ENCODE assay signal across 8 cellular contexts in the genomic region with DNA sequence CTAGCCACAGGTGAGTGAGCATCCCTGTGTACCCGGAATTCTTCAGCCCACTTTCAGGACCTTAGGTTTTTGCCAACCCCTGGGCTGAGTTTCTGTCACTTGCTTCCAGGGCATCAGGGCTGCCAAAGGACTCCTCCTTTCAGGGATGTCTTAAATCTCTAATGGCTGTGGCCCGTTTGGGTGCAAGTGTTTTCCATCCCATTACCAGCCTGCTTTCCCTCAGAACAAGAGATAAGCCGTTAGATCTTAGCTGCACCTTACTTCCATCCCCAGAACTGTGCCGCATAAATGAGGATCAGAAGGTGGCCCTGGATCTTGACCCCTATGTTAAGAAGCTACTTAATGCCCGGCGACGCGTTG. TPM values are rescaled to one million over a fixed set of nuclear protein-coding genes. Genes with fewer than 3 reads are reported as not detected.
DNase-seq lines count a peak whose midpoint lies in the region; ATAC-seq and TF ChIP-seq lines count a peak whose summit lies in the region.

No MANE protein-coding gene starts in this region.

- H3K4me1 ChIP-seq in heart left ventricle: peaks cover 0 to 18% (median 12%) of the 10 kb centered on the region in 12 donors
- H3K4me1 ChIP-seq in mesenchymal stem cell (ENCODE audit: control insufficient read depth, insufficient read depth, low read depth, low read length): peaks cover 6% of the 10 kb centered on the region
- peaks cover 12% of the 10 kb centered on the region for H3K4me1 ChIP-seq in vagina

- H3K18ac ChIP-seq in mesenchymal stem cell (ENCODE audit: low read depth in 1 of 2, low read length in 2 of 2): no peak overlapping the region

- TF ChIP-seq POLR2A in heart left ventricle (IDR thresholded peaks at IDR 0.05) (no peak), vagina (IDR thresholded peaks at IDR 0.05) (no peak)

- no peak overlapping the region for H2AFZ ChIP-seq in mesenchymal stem cell (ENCODE audit: low read depth, low read length)

- peak overlapping the region; percentile 99 for H2BK5ac ChIP-seq in mesenchymal stem cell (ENCODE audit: low read depth, low read length, poor library complexity, severe bottlenecking)

- no peak overlapping the region for H4K8ac ChIP-seq in mesenchymal stem cell (ENCODE audit: low read length)

- peak overlapping the region; percentile 18 for H4K91ac ChIP-seq in mesenchymal stem cell (ENCODE audit: low read length)

- H3K4me2 ChIP-seq in mesenchymal stem cell (ENCODE audit: low read length, poor library complexity, severe bottlenecking): peak overlapping the region; percentile 57

- peaks cover 4% of the 10 kb centered on the region for H3K79me1 ChIP-seq in mesenchymal stem cell (replicated peaks; ENCODE audit: low read length, poor library complexity, severe bottlenecking)

- peaks cover 0 to 47% (median 40%) of the 10 kb centered on the region in 9 donors for H3K36me3 ChIP-seq in heart left ventricle
- H3K36me3 ChIP-seq in brain microvascular endothelial cell (replicated peaks): peaks cover 34% of the 10 kb centered on the region
- H3K36me3 ChIP-seq in mesenchymal stem cell (ENCODE audit: control insufficient read depth in 1 of 2, insufficient read depth in 2 of 2, low read depth in 1 of 2, low read length in 2 of 2): peaks cover 19 to 40% of the 10 kb centered on the region in 2 experiments
- peaks cover 0 to 36% of the 10 kb centered on the region in 2 donors for H3K36me3 ChIP-seq in vagina

- peak overlapping the region; percentile 88 to 99 (median 96) for H3K27ac ChIP-seq in heart left ventricle
- peak overlapping the region; percentile 92 for H3K27ac ChIP-seq in brain microvascular endothelial cell
- peak overlapping the region; percentile 42 for H3K27ac ChIP-seq in mesenchymal stem cell (ENCODE audit: low read length, poor library complexity, severe bottlenecking)
- H3K27ac ChIP-seq in vagina: peak overlapping the region; percentile 97

- no peaks in the 10 kb centered on the region for H3K27me3 ChIP-seq in heart left ventricle
- H3K27me3 ChIP-seq in brain microvascular endothelial cell (replicated peaks): no peaks in the 10 kb centered on the region
- no peaks in the 10 kb centered on the region for H3K27me3 ChIP-seq in mesenchymal stem cell (ENCODE audit: control insufficient read depth in 1 of 2, insufficient read depth in 1 of 2, low read length in 2 of 2)
- H3K27me3 ChIP-seq in vagina: no peaks in the 10 kb centered on the region

- intact Hi-C loops in heart left ventricle (cut with DNase I): loop anchor here in 1 of 10 donors (10.0 kb wide), 1 partner anchor 84 kb away; no protein-coding TSS in a partner anchor
- intact Hi-C loops in Right ventricle myocardium inferior (cut with DNase I): loop anchor here (5.0 to 10.0 kb wide), 2 partner anchors 87 to 144 kb away; no protein-coding TSS in a partner anchor
- intact Hi-C loops in vagina (cut with DNase I): no loop called here

- H3K14ac ChIP-seq in mesenchymal stem cell (ENCODE audit: low read length in 2 of 2): peak overlapping the region in 1 of 2 experiments; percentile 8

- in situ Hi-C loops in brain microvascular endothelial cell (cut with HindIII; ENCODE audit: low pct_ligation_motif_present, low sequenced_read_pairs): no loop called here

- WGBS in heart left ventricle, 4 donors: 31 to 35% (median 34%) methylated on average over 8 of the region's 8 CpGs
- WGBS in mesenchymal stem cell: 61% methylated on average over 8 of the region's 8 CpGs

- H2BK15ac ChIP-seq in mesenchymal stem cell (ENCODE audit: low read depth, poor library complexity, severe bottlenecking): no peak overlapping the region

- TF ChIP-seq CTCF in heart left ventricle (IDR thresholded peaks at IDR 0.05): no peak
- no peak for TF ChIP-seq CTCF in brain microvascular endothelial cell (IDR thresholded peaks at IDR 0.05; ENCODE audit: low read depth, low read length, missing control alignments)
- no peak for TF ChIP-seq CTCF in vagina (IDR thresholded peaks at IDR 0.05)

- no peak overlapping the region for H2BK12ac ChIP-seq in mesenchymal stem cell (ENCODE audit: low read length in 2 of 2)

- H3K4me3 ChIP-seq in heart left ventricle (peak overlapping the region; percentile 48 to 96 (median 82)), brain microvascular endothelial cell (ENCODE audit: low read depth, low read length) (peak overlapping the region; percentile 84), mesenchymal stem cell (ENCODE audit: insufficient read depth in 1 of 2, low read depth in 1 of 2, low read length in 2 of 2) (peak overlapping the region; percentile 94 to 98), vagina (peak overlapping the region; percentile 76 to 78)

- peak overlapping the region; percentile 95 for H3K9ac ChIP-seq in mesenchymal stem cell (ENCODE audit: low read length)

- no peak overlapping the region for H3K23ac ChIP-seq in mesenchymal stem cell (ENCODE audit: low read length in 2 of 2)

- peak in 2 of 4 donors; percentile 1 to 7 for ATAC-seq in heart left ventricle
- no peak for ATAC-seq in Right ventricle myocardium inferior
- no peak for ATAC-seq in GM18502 (IDR thresholded peaks at IDR 0.05; ENCODE audit: poor library complexity, unreplicated experiment)

- H3K9me3 ChIP-seq in heart left ventricle (no peaks in the 10 kb centered on the region), mesenchymal stem cell (ENCODE audit: control insufficient read depth, low read length) (no peaks in the 10 kb centered on the region), vagina (no peaks in the 10 kb centered on the region)

- no peak overlapping the region for H2BK120ac ChIP-seq in mesenchymal stem cell (ENCODE audit: low read depth, low read length)

- no peak overlapping the region for H2AK5ac ChIP-seq in mesenchymal stem cell (ENCODE audit: low read length, severe bottlenecking)

- DNase-seq in heart left ventricle (peak in 1 of 5 donors; percentile 22), Right ventricle myocardium inferior (ENCODE audit: missing footprints) (no peak), brain microvascular endothelial cell (no peak), mesenchymal stem cell (no peak), vagina (ENCODE audit: extremely low spot score in 2 of 2) (no peak), germinal center (ENCODE audit: low spot score) (no peak)
- no peak for DNase-seq in activated CD4-positive, alpha-beta T cell treated with anti-CD3 and anti-CD28 coated beads for 4 hours

- H3K4ac ChIP-seq in mesenchymal stem cell (ENCODE audit: low read depth in 1 of 2, low read length in 2 of 2): peak overlapping the region in 1 of 2 experiments; percentile 20

RNA-seq across cellular contexts. Expression of gene SNAPIN, which starts 0.7 kb away (rescaled TPM):
- total RNA-seq in heart left ventricle (10 to 100 TPM; 53.7 to 88.7 (median 70.8) TPM), Right ventricle myocardium inferior (64.0 TPM), vagina (43.2 TPM)
- polyA plus RNA-seq in heart left ventricle: 10 to 100 TPM; 57.7 to 58.9 TPM
- polyA plus RNA-seq in mesenchymal stem cell (2013, experiment 1 of 2): 48.6 TPM
- polyA plus RNA-seq in mesenchymal stem cell (2013, experiment 2 of 2): 47.9 TPM

RNA-seq across cellular contexts. Expression of gene ILF2, which starts 11.6 kb away (rescaled TPM):
- total RNA-seq in heart left ventricle: 10 to 100 TPM; 65.0 to 92.3 (median 74.2) TPM
- 100 to 1,000 TPM in 1 of 2 donors, 10 to 100 TPM in 1; 22.1 to 163 TPM for polyA plus RNA-seq in heart left ventricle
- 60.4 TPM for total RNA-seq in Right ventricle myocardium inferior
- polyA plus RNA-seq in mesenchymal stem cell (2013, experiment 1 of 2): 125 TPM
- polyA plus RNA-seq in mesenchymal stem cell (2013, experiment 2 of 2): 126 TPM
- total RNA-seq in vagina: 85.4 TPM

RNA-seq across cellular contexts. Expression of gene NPR1, which starts 19.3 kb away (rescaled TPM):
- 10 to 100 TPM in 6 of 9 donors, 1 to 10 TPM in 3; 7.1 to 26.9 (median 12.0) TPM for total RNA-seq in heart left ventricle
- 10 to 100 TPM; 12.2 to 26.6 TPM for polyA plus RNA-seq in heart left ventricle
- 14.6 TPM for total RNA-seq in Right ventricle myocardium inferior
- 0.04 TPM for polyA plus RNA-seq in mesenchymal stem cell (2013, experiment 1 of 2)
- 0.07 TPM for polyA plus RNA-seq in mesenchymal stem cell (2013, experiment 2 of 2)
- 45.9 TPM for total RNA-seq in vagina

RNA-seq across cellular contexts. Expression of gene CHTOP, which starts 25.3 kb away (rescaled TPM):
- total RNA-seq in heart left ventricle: 10 to 100 TPM; 48.4 to 92.0 (median 67.7) TPM
- 10 to 100 TPM; 72.9 to 73.4 TPM for polyA plus RNA-seq in heart left ventricle
- 72.1 TPM for total RNA-seq in Right ventricle myocardium inferior
- 33.6 TPM for polyA plus RNA-seq in mesenchymal stem cell (2013, experiment 1 of 2)
- 34.1 TPM for polyA plus RNA-seq in mesenchymal stem cell (2013, experiment 2 of 2)
- total RNA-seq in vagina: 67.3 TPM

RNA-seq across cellular contexts. Expression of gene S100A1, which starts 30.9 kb away (rescaled TPM):
- total RNA-seq in heart left ventricle (1,000 to 10,000 TPM; 1,023 to 2,291 (median 2,114) TPM), Right ventricle myocardium inferior (2,065 TPM), vagina (not detected)
- polyA plus RNA-seq in heart left ventricle: 1,000 to 10,000 TPM in 1 of 2 donors, 100 to 1,000 TPM in 1; 752 to 3,565 TPM
- 0.29 TPM for polyA plus RNA-seq in mesenchymal stem cell (2013, experiment 1 of 2)
- 0.25 TPM for polyA plus RNA-seq in mesenchymal stem cell (2013, experiment 2 of 2)

Comparison
In these comparisons a context has a peak if more than half of its experiments do, and no peak if none do; other contexts are left out.
1. H3K27ac ChIP-seq: peak in every context shown above with its lines; median percentile 97 in vagina; 96 in heart left ventricle; 92 in brain microvascular endothelial cell; 42 in mesenchymal stem cell.